In the genomic region with DNA sequence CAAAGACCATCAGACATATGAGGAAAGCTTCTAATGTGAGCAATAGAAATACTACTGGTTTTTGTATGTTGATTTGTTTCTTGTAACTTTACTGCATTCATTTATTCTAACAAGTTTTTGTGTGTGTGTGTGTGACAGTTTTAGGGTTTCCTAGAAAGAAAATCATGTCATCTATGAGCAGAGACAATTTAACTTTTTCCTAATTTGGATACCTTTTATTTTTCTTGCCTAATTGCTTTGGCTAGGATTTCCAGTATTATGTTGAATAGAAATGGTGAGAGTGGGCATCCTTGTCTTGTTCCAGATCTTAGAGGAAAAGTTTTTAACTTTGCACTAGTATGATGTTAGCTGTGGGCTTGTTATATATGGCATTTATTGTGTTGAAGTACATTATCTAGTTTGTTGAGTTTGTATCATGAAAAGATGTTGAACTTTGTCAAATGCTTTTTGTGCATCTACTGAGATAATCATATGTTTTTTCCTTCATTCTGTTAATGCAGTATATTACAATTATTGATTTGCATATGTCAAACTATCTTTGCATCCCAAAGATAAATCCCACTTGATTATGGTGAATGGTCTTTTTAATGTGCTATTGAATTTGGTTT, we compare ENCODE assay signal across 26 cellular contexts.
"Had no signal": no experiment of that assay in that cellular context is flagged by ENCODE, and none has a peak within 500 bp of the region (broad histone marks: within the 10 kb centered on the region; RNA-seq: fewer than 3 reads in every experiment).

No MANE protein-coding gene starts in this region.

- H3K27me3 ChIP-seq: dorsolateral prefrontal cortex, gastrocnemius medialis, heart right ventricle, left lung had no signal

- H3K27ac ChIP-seq: coronary artery, dorsolateral prefrontal cortex, esophagus squamous epithelium, gastrocnemius medialis, heart right ventricle, left lung, lower lobe of right lung had no signal

- FAIRE-seq: colon, kidney had no signal

- DNase-seq: dermis blood vessel endothelial cell; dorsolateral prefrontal cortex; effector CD4-positive, alpha-beta T cell; effector memory CD4-positive, alpha-beta T cell; erythroblast; esophagus squamous epithelium; foreskin fibroblast; foreskin melanocyte; gastrocnemius medialis; glutamatergic neuron; head of caudate nucleus; heart right ventricle; hippocampal formation; islet precursor cell; kidney; kidney glomerular epithelial cell; left colon; left lung; left ventricle myocardium superior; lower lobe of right lung; mesenchymal stem cell; naive thymus-derived CD4-positive, alpha-beta T cell had no signal

- H3K4me3 Mint-ChIP-seq: mesothelial cell of epicardium; naive thymus-derived CD4-positive, alpha-beta T cell had no signal

- H3K27ac Mint-ChIP-seq: mesothelial cell of epicardium had no signal

- ATAC-seq: esophagus mucosa; gastrocnemius medialis; heart right ventricle; left colon; left lung; left ventricle myocardium superior; lower lobe of right lung; naive thymus-derived CD4-positive, alpha-beta T cell had no signal

- H3K4me1 ChIP-seq: left lung had no signal

- H3K36me3 ChIP-seq: esophagus squamous epithelium, gastrocnemius medialis, heart right ventricle, left lung, lower lobe of right lung had no signal

- H3K4me1 Mint-ChIP-seq: naive thymus-derived CD4-positive, alpha-beta T cell had no signal

- H3K4me3 ChIP-seq: coronary artery, dorsolateral prefrontal cortex, esophagus squamous epithelium, gastrocnemius medialis, heart right ventricle, left lung, lower lobe of right lung had no signal
